1 cellular context compared by ENCODE assay signal in genomic region chr19:18364826-18365528, GRCh38.
TF ChIP-seq lines count a peak whose summit lies in the region.

No MANE protein-coding gene starts in this region.

TF ChIP-seq in HepG2, 621 proteins besides CTCF, POLR2A, EP300 and RAD21 (continued from another document and continues in another):
- TF ChIP-seq TFE3 (CRISPR knock-in tag; IDR thresholded peaks at IDR 0.05) (peak; percentile 98), ZNF282 (IDR thresholded peaks at IDR 0.05; ENCODE audit: partially characterized antibody) (no peak), ARHGAP35 (CRISPR knock-in tag; IDR thresholded peaks at IDR 0.05; ENCODE audit: borderline replicate concordance) (no peak), GMEB1 (CRISPR knock-in tag; IDR thresholded peaks at IDR 0.05; ENCODE audit: borderline replicate concordance) (no peak), ZNF777 (CRISPR knock-in tag; IDR thresholded peaks at IDR 0.05) (no peak), ZBTB7B (CRISPR knock-in tag; IDR thresholded peaks at IDR 0.05) (peak; percentile 99), ZNF703 (CRISPR knock-in tag; IDR thresholded peaks at IDR 0.05; ENCODE audit: borderline replicate concordance) (0 out of 2 replicates have a peak, but pooled peaks have one; percentile 34), ZNF350 (CRISPR knock-in tag; IDR thresholded peaks at IDR 0.05; ENCODE audit: borderline replicate concordance, low read depth) (peak; percentile 51; the same call in 1 of the 2 replicates), ZNF430 (CRISPR knock-in tag; IDR thresholded peaks at IDR 0.05) (0 out of 2 replicates have a peak, but pooled peaks have one; percentile 22), ZNF24 (IDR thresholded peaks at IDR 0.05) (no peak), HMG20B (CRISPR knock-in tag; conservative IDR thresholded peaks at IDR 0.05) (0 out of 2 replicates have a peak, but pooled peaks have one; percentile 42), ZBTB37 (CRISPR knock-in tag; IDR thresholded peaks at IDR 0.05) (no peak; the same call in 1 of the 2 replicates), SMAD9 (CRISPR knock-in tag; IDR thresholded peaks at IDR 0.05) (no peak), IKZF5 (CRISPR knock-in tag; IDR thresholded peaks at IDR 0.05) (peak; percentile 57; the same call in 1 of the 2 replicates), ARID2 (CRISPR knock-in tag; IDR thresholded peaks at IDR 0.05; ENCODE audit: borderline replicate concordance) (0 out of 2 replicates have a peak, but pooled peaks have one; percentile 71), ZNF34 (CRISPR knock-in tag; IDR thresholded peaks at IDR 0.05; ENCODE audit: borderline replicate concordance) (no peak), ZBTB34 (CRISPR knock-in tag; IDR thresholded peaks at IDR 0.05) (peak; percentile 77; the same call in 1 of the 2 replicates), MXD3 (CRISPR knock-in tag; IDR thresholded peaks at IDR 0.05) (no peak), ATF4 (CRISPR knock-in tag; IDR thresholded peaks at IDR 0.05) (peak in 1 of 2 experiments; percentile 99; a peak in 2 of 4 replicates), NCOA1 (CRISPR knock-in tag; IDR thresholded peaks at IDR 0.05) (no peak; the same call in 1 of the 2 replicates), SP5 (CRISPR knock-in tag; IDR thresholded peaks at IDR 0.05; ENCODE audit: borderline replicate concordance, low read depth) (peak; percentile 73), STAT5B (CRISPR knock-in tag; IDR thresholded peaks at IDR 0.05) (no peak), ZNF382 (CRISPR knock-in tag; IDR thresholded peaks at IDR 0.05; ENCODE audit: borderline replicate concordance) (no peak), ATRX (CRISPR knock-in tag; IDR thresholded peaks at IDR 0.05; ENCODE audit: borderline replicate concordance) (no peak), JARID2 (CRISPR knock-in tag; IDR thresholded peaks at IDR 0.05; ENCODE audit: insufficient replicate concordance) (no peak), ZNF609 (CRISPR knock-in tag; IDR thresholded peaks at IDR 0.05; ENCODE audit: borderline replicate concordance) (peak; percentile 79; the same call in 1 of the 2 replicates), REL (CRISPR knock-in tag; conservative IDR thresholded peaks at IDR 0.05) (no peak), BCL3 (CRISPR knock-in tag; IDR thresholded peaks at IDR 0.05) (no peak), ZNF121 (CRISPR knock-in tag; IDR thresholded peaks at IDR 0.05) (peak; percentile 82), CERS6 (CRISPR knock-in tag; IDR thresholded peaks at IDR 0.05) (no peak), ZNF574 (CRISPR knock-in tag; IDR thresholded peaks at IDR 0.05) (peak; percentile 72), CC2D1A (CRISPR knock-in tag; IDR thresholded peaks at IDR 0.05) (no peak), CREB3 (CRISPR knock-in tag; IDR thresholded peaks at IDR 0.05) (no peak)
